ENCODE assay signal across 8 cellular contexts in the genomic region with DNA sequence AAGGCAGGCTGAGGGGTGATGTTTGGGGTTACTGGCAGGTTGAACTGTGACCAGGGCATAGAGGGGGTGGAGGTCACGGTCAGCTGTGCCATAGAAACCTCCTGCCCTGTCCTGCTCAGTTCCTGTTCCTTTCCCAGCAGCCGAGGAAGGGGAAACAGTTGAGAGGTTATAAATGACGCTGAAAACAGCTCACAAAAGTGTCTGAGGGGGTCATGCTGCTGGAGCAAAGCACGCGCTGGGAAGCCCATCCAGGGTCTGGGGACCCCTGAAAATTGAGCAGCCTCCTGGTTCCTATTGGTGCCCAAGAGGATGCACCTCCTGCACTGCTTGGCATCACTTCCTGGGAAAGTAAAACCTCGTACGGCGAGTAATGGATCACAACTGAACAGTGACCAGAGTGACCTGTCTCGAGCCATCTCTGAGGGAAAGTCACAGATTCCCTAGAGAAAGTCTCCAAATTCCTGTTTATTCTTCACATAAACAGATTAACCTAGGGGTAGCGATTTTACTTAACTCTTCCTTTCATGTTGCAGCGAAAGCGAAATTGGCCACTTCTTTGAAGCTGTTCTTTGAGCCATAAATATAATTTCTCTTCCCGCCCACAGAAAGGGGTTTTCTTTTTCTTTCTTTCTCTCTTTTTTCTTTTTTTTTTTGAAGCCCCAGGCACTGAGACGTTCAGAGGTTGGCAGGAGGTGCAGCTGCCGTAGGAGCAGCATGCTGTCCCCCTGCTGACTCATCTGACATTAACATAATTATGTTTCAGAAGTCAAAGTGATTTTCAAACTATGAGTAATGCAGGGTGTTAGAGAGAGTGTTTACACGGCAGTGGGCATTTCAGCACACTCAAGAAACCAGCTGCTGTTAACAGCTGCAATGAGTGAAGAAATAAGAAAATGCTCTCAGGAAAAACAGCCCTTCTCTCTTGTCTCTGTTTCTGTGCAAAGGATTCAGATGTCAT. TPM values are rescaled to one million over a fixed set of nuclear protein-coding genes. Genes with fewer than 3 reads are reported as not detected.
DNase-seq lines count a peak whose midpoint lies in the region; ATAC-seq and TF ChIP-seq lines count a peak whose summit lies in the region.

No MANE protein-coding gene starts in this region.

- H3K4me3 ChIP-seq in WERI-Rb-1 (ENCODE audit: low read depth, low read length): no peak overlapping the region

- peak overlapping the region; percentile 91 for H3K27ac Mint-ChIP-seq in T-helper 1 cell treated with Interleukin-12 subunit alpha and Interleukin-12 subunit beta and Interleukin-4 antibody, amounts not matched to agents 30 μg/mL and 1 μg/mL, for 36 hours
- peak overlapping the region; percentile 34 to 94 (median 91) for H3K27ac Mint-ChIP-seq in brain

- H3K9me3 ChIP-seq in WERI-Rb-1 (ENCODE audit: severe bottlenecking): peaks cover 5% of the 10 kb centered on the region

- H3K4me3 Mint-ChIP-seq in T-helper 1 cell treated with Interleukin-12 subunit alpha and Interleukin-12 subunit beta and Interleukin-4 antibody, amounts not matched to agents 30 μg/mL and 1 μg/mL, for 36 hours: peak overlapping the region; percentile 91
- H3K4me3 Mint-ChIP-seq in brain: peak overlapping the region; percentile 69 to 88 (median 82)

- H3K27ac ChIP-seq in WERI-Rb-1: no peak overlapping the region

- no peaks in the 10 kb centered on the region for H3K36me3 ChIP-seq in WERI-Rb-1

- H3K4me1 Mint-ChIP-seq in T-helper 1 cell treated with Interleukin-12 subunit alpha and Interleukin-12 subunit beta and Interleukin-4 antibody, amounts not matched to agents 30 μg/mL and 1 μg/mL, for 36 hours (ENCODE audit: low read depth): peaks cover 22% of the 10 kb centered on the region
- H3K4me1 Mint-ChIP-seq in brain: peaks cover 30% of the 10 kb centered on the region

- no peaks in the 10 kb centered on the region for H3K9me3 Mint-ChIP-seq in T-helper 1 cell treated with Interleukin-12 subunit alpha and Interleukin-12 subunit beta and Interleukin-4 antibody, amounts not matched to agents 30 μg/mL and 1 μg/mL, for 36 hours
- peaks cover 0 to 16% (median 5%) of the 10 kb centered on the region in 5 experiments for H3K9me3 Mint-ChIP-seq in brain

- peaks cover 46% of the 10 kb centered on the region for H3K27me3 Mint-ChIP-seq in T-helper 1 cell treated with Interleukin-12 subunit alpha and Interleukin-12 subunit beta and Interleukin-4 antibody, amounts not matched to agents 30 μg/mL and 1 μg/mL, for 36 hours (ENCODE audit: low read depth)
- peaks cover 4% of the 10 kb centered on the region for H3K27me3 Mint-ChIP-seq in brain

- ATAC-seq in GM18498 (IDR thresholded peaks at IDR 0.05; ENCODE audit: unreplicated experiment) (peak; percentile 98), HG02588 (IDR thresholded peaks at IDR 0.05; ENCODE audit: unreplicated experiment) (peak; percentile 99)

- H3K27me3 ChIP-seq in WERI-Rb-1 (ENCODE audit: insufficient read depth, low read depth, severe bottlenecking): no peaks in the 10 kb centered on the region

- no peak for TF ChIP-seq CTCF in brain (conservative IDR thresholded peaks at IDR 0.05)
- TF ChIP-seq CTCF in WERI-Rb-1 (IDR thresholded peaks at IDR 0.05; ENCODE audit: low read depth, low read length): no peak

- peaks cover 1% of the 10 kb centered on the region for H3K36me3 Mint-ChIP-seq in T-helper 1 cell treated with Interleukin-12 subunit alpha and Interleukin-12 subunit beta and Interleukin-4 antibody, amounts not matched to agents 30 μg/mL and 1 μg/mL, for 36 hours (ENCODE audit: low read depth)
- H3K36me3 Mint-ChIP-seq in brain: no peaks in the 10 kb centered on the region

- DNase-seq in NCI-H1105 (lab: John Stamatoyannopoulos, UW): peak; percentile 62
- DNase-seq in left kidney (ENCODE audit: low read depth, low spot score): peak; percentile 46
- DNase-seq in stimulated activated CD4-positive, alpha-beta T cell treated with anti-CD3 and anti-CD28 coated beads, Interleukin-2, amount 100 ng/mL, for 48 hours: peak; percentile 36 to 37
- DNase-seq in WERI-Rb-1: no peak

RNA-seq across cellular contexts. Expression of a gene that starts 41.8 kb away (rescaled TPM):
- polyA plus RNA-seq in brain (ENCODE audit: insufficient read depth, low read depth, low replicate concordance): 12.3 TPM
